ENCODE assay signal across 1 cellular context in the genomic region with DNA sequence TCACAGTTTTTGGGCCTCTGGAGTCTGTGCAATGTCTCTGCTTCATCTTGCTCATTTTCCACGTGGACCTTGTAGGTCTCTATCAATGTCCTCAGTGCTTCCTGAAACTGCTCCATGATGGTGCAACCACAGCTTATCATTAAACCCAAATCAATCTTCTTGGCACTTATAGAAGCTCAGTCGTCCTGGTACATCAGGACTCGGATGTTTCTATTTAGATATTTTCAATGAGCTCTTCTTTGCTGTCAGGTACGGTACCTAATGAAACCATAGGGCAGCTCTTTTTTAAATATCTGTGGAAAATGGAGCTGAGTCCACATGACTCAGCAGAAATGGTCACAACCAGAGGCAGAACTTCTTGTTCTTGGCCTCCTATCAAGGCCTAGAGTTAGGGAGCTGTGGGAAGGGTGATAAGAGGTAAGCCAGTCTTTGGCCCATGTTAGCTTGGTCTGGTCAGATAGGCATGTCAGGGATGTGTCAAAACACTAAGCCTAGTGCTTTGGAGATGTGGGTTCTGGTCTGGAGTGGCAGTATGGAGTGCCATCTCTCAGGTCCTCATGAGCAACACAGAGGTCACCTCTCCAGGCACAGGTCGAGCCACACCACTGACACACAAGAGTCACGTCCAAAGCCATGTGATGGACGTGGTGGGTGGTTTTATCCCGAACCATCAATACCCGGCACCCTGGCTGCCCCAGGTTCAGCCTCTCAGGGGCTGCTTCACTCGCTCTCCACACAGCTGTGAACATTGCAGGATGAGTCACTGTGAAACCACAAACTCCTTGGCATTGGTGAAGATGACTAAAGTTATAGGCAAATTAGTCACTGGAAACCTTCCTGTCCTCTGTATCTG.
A peak's percentile ranks its signal among the peaks of the same experiment; 100 is the strongest.
TF ChIP-seq lines count a peak whose summit lies in the region.

No MANE protein-coding gene starts in this region.

TF ChIP-seq in K562, 482 proteins besides CTCF, POLR2A, EP300 and RAD21 (continued from another document and continues in another):
- TF ChIP-seq MTA2 (IDR thresholded peaks at IDR 0.05; ENCODE audit: low read depth) = peak; percentile 92
- TF ChIP-seq HSF4 (CRISPR knock-in tag; IDR thresholded peaks at IDR 0.05; ENCODE audit: borderline replicate concordance) = peak; percentile 70; the same call in 1 of the 2 replicates
- TF ChIP-seq L3MBTL2 (IDR thresholded peaks at IDR 0.05) = peak; percentile 96
- TF ChIP-seq MCM2 (IDR thresholded peaks at IDR 0.05; ENCODE audit: low read depth) = 0 out of 2 replicates have a peak, but pooled peaks have one; percentile 55
- TF ChIP-seq E2F4 (CRISPR knock-in tag; IDR thresholded peaks at IDR 0.05; ENCODE audit: low read depth) = peak; percentile 38; the same call in 1 of the 2 replicates
- TF ChIP-seq TSC22D4 (tag; IDR thresholded peaks at IDR 0.05) = no peak
- TF ChIP-seq RCOR1 (IDR thresholded peaks at IDR 0.05; ENCODE audit: borderline replicate concordance in 1 of 2, low read depth in 2 of 2, low read length in 2 of 2) = peak; percentile 55 to 77; a peak in 3 of 4 replicates
- peak; percentile 100 for TF ChIP-seq ZNF316 (IDR thresholded peaks at IDR 0.05)
- no peak for TF ChIP-seq ZFP1 (CRISPR knock-in tag; IDR thresholded peaks at IDR 0.05)
- TF ChIP-seq, protein P1, sequence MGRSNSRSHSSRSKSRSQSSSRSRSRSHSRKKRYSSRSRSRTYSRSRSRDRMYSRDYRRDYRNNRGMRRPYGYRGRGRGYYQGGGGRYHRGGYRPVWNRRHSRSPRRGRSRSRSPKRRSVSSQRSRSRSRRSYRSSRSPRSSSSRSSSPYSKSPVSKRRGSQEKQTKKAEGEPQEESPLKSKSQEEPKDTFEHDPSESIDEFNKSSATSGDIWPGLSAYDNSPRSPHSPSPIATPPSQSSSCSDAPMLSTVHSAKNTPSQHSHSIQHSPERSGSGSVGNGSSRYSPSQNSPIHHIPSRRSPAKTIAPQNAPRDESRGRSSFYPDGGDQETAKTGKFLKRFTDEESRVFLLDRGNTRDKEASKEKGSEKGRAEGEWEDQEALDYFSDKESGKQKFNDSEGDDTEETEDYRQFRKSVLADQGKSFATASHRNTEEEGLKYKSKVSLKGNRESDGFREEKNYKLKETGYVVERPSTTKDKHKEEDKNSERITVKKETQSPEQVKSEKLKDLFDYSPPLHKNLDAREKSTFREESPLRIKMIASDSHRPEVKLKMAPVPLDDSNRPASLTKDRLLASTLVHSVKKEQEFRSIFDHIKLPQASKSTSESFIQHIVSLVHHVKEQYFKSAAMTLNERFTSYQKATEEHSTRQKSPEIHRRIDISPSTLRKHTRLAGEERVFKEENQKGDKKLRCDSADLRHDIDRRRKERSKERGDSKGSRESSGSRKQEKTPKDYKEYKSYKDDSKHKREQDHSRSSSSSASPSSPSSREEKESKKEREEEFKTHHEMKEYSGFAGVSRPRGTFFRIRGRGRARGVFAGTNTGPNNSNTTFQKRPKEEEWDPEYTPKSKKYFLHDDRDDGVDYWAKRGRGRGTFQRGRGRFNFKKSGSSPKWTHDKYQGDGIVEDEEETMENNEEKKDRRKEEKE (IDR thresholded peaks at IDR 0.05; ENCODE audit: borderline replicate concordance in 1 of 2, control insufficient read depth in 1 of 2, low read depth in 2 of 2, low read length in 1 of 2) = 0 out of 4 replicates have a peak, but pooled peaks of 1 of the 2 experiments have one; percentile 19
- TF ChIP-seq SOX6 (IDR thresholded peaks at IDR 0.05) = peak; percentile 90
- TF ChIP-seq NRF1 (conservative IDR thresholded peaks at IDR 0.05 in 1 of 2, IDR thresholded peaks at IDR 0.05 in 1 of 2) = no peak; a peak in 2 of 4 replicates
- peak; percentile 73; the same call in 1 of the 2 replicates for TF ChIP-seq ZKSCAN1 (IDR thresholded peaks at IDR 0.05; ENCODE audit: low read depth, low read length)
- TF ChIP-seq SMARCE1 (IDR thresholded peaks at IDR 0.05) = peak; percentile 97
- TF ChIP-seq BACH1 (tag; IDR thresholded peaks at IDR 0.05) = peak; percentile 99
- peak; percentile 79 for TF ChIP-seq HNRNPL (IDR thresholded peaks at IDR 0.05; ENCODE audit: low read depth, low read length)
- peak; percentile 79 for TF ChIP-seq DMBX1 (CRISPR knock-in tag; IDR thresholded peaks at IDR 0.05; ENCODE audit: borderline replicate concordance)
- no peak for TF ChIP-seq TGIF2 (CRISPR knock-in tag; IDR thresholded peaks at IDR 0.05)
- TF ChIP-seq NONO (IDR thresholded peaks at IDR 0.05; ENCODE audit: low read depth in 2 of 2, low read length in 1 of 2) = peak in 1 of 2 experiments; percentile 43; a peak in 1 of 4 replicates
- no peak for TF ChIP-seq EGR1 (conservative IDR thresholded peaks at IDR 0.05)
- TF ChIP-seq HNRNPLL (IDR thresholded peaks at IDR 0.05; ENCODE audit: low read depth, low read length, poor library complexity, severe bottlenecking) = peak; percentile 22
- no peak for TF ChIP-seq POU5F1 (IDR thresholded peaks at IDR 0.05; ENCODE audit: borderline replicate concordance, low read depth, low read length, partially characterized antibody)
- TF ChIP-seq CREB1 (IDR thresholded peaks at IDR 0.05) = no peak; the same call in 1 of the 2 replicates
- no peak; the same call in 1 of the 2 replicates for TF ChIP-seq CREB1 (CRISPR knock-in tag; IDR thresholded peaks at IDR 0.05)
- no peak for TF ChIP-seq ETV6 (IDR thresholded peaks at IDR 0.05; ENCODE audit: borderline replicate concordance in 1 of 2, low read depth in 2 of 2, low read length in 1 of 2)
- 0 out of 2 replicates have a peak, but pooled peaks have one; percentile 24 for TF ChIP-seq ETV6 (CRISPR knock-in tag; IDR thresholded peaks at IDR 0.05; ENCODE audit: borderline replicate concordance)
- peak; percentile 80 for TF ChIP-seq PTRF (tag; IDR thresholded peaks at IDR 0.05)
- peak; percentile 54 to 61 for TF ChIP-seq NCOA2 (IDR thresholded peaks at IDR 0.05; ENCODE audit: partially characterized antibody in 2 of 2)
- TF ChIP-seq, protein P2, sequence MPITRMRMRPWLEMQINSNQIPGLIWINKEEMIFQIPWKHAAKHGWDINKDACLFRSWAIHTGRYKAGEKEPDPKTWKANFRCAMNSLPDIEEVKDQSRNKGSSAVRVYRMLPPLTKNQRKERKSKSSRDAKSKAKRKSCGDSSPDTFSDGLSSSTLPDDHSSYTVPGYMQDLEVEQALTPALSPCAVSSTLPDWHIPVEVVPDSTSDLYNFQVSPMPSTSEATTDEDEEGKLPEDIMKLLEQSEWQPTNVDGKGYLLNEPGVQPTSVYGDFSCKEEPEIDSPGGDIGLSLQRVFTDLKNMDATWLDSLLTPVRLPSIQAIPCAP (CRISPR knock-in tag; IDR thresholded peaks at IDR 0.05; ENCODE audit: borderline replicate concordance) = no peak
- peak; percentile 98 for TF ChIP-seq CBFB (CRISPR knock-in tag; IDR thresholded peaks at IDR 0.05)
- no peak for TF ChIP-seq ZNF274 (IDR thresholded peaks at IDR 0.05; ENCODE audit: borderline replicate concordance, low read depth, low read length)
- no peak for TF ChIP-seq TAF1 (IDR thresholded peaks at IDR 0.05; ENCODE audit: control insufficient read depth, extremely low read depth, insufficient read depth, low read length, severe bottlenecking)
- no peak for TF ChIP-seq PTBP1 (IDR thresholded peaks at IDR 0.05; ENCODE audit: low read depth, low read length)
- TF ChIP-seq BRF2 (IDR thresholded peaks at IDR 0.05; ENCODE audit: borderline replicate concordance, insufficient read depth, insufficient read length) = no peak
- no peak; the same call in 1 of the 2 replicates for TF ChIP-seq ERF (CRISPR knock-in tag; IDR thresholded peaks at IDR 0.05)
- TF ChIP-seq MED1 (CRISPR knock-in tag; IDR thresholded peaks at IDR 0.05; ENCODE audit: borderline replicate concordance) = no peak
- 0 out of 2 replicates have a peak, but pooled peaks have one; percentile 76 for TF ChIP-seq KLF6 (CRISPR knock-in tag; IDR thresholded peaks at IDR 0.05; ENCODE audit: borderline replicate concordance)
- TF ChIP-seq ZNF586 (CRISPR knock-in tag; conservative IDR thresholded peaks at IDR 0.05) = no peak
- TF ChIP-seq ARID3A (IDR thresholded peaks at IDR 0.05; ENCODE audit: borderline replicate concordance, low read depth, low read length) = peak; percentile 12; the same call in 1 of the 2 replicates
- TF ChIP-seq RERE (CRISPR knock-in tag; IDR thresholded peaks at IDR 0.05; ENCODE audit: borderline replicate concordance) = no peak
- TF ChIP-seq, protein P3, sequence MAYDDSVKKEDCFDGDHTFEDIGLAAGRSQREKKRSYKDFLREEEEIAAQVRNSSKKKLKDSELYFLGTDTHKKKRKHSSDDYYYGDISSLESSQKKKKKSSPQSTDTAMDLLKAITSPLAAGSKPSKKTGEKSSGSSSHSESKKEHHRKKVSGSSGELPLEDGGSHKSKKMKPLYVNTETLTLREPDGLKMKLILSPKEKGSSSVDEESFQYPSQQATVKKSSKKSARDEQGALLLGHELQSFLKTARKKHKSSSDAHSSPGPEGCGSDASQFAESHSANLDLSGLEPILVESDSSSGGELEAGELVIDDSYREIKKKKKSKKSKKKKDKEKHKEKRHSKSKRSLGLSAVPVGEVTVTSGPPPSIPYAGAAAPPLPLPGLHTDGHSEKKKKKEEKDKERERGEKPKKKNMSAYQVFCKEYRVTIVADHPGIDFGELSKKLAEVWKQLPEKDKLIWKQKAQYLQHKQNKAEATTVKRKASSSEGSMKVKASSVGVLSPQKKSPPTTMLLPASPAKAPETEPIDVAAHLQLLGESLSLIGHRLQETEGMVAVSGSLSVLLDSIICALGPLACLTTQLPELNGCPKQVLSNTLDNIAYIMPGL (CRISPR knock-in tag; IDR thresholded peaks at IDR 0.05) = no peak
- TF ChIP-seq MYBL2 (IDR thresholded peaks at IDR 0.05; ENCODE audit: low read depth) = peak; percentile 67; the same call in 1 of the 2 replicates
- TF ChIP-seq MYBL2 (CRISPR knock-in tag; IDR thresholded peaks at IDR 0.05; ENCODE audit: borderline replicate concordance) = no peak
- no peak for TF ChIP-seq NELFE (IDR thresholded peaks at IDR 0.05; ENCODE audit: insufficient read depth, insufficient read length)
- TF ChIP-seq SAP30 (IDR thresholded peaks at IDR 0.05; ENCODE audit: borderline replicate concordance, insufficient read depth, low read depth, low read length, poor library complexity, severe bottlenecking) = peak; percentile 33
- TF ChIP-seq YY1 (IDR thresholded peaks at IDR 0.05; ENCODE audit: borderline replicate concordance in 1 of 3, control insufficient read depth in 1 of 3, extremely low read depth in 1 of 3, insufficient read depth in 3 of 3, insufficient read length in 1 of 3, insufficient replicate concordance in 2 of 3, low read depth in 1 of 3, low read length in 2 of 3) = peak in 1 of 3 experiments; percentile 76
- no peak for TF ChIP-seq DNMT1 (IDR thresholded peaks at IDR 0.05)
